Comparison of ENCODE assay signal across 21 cellular contexts in genomic region chr4:109614466-109614865, GRCh38.
"Had no signal": no experiment of that assay in that cellular context is flagged by ENCODE, and none has a peak within 500 bp of the region (broad histone marks: within the 10 kb centered on the region; RNA-seq: fewer than 3 reads in every experiment).

No MANE protein-coding gene starts in this region.

- H3K9me3 ChIP-seq: esophagus squamous epithelium, gastroesophageal sphincter, pancreas had no signal

- H3K4me3 ChIP-seq: esophagus squamous epithelium, gastroesophageal sphincter, pancreas, tibial nerve had no signal

- H3K4me1 ChIP-seq: esophagus squamous epithelium, gastroesophageal sphincter, pancreas, tibial nerve had no signal

- H3K27me3 Mint-ChIP-seq: activated CD4-positive, alpha-beta T cell treated with anti-CD3 and anti-CD28 coated beads, Interleukin-2, amount 10 ng/mL, durations not matched to agents 7 days and 5 days; activated naive CD4-positive, alpha-beta T cell treated with anti-CD3 and anti-CD28 coated beads, Interleukin-2, amount 50 U/mL, for 24 hours; stimulated activated naive CD8-positive, alpha-beta T cell treated with anti-CD3 and anti-CD28 coated beads, Interleukin-15, Interleukin-2, amounts not matched to agents 100 ng/mL and 50 ng/mL, for 24 hours had no signal

- H3K9me3 Mint-ChIP-seq: activated naive CD4-positive, alpha-beta T cell treated with anti-CD3 and anti-CD28 coated beads, Interleukin-2, amount 50 U/mL, for 24 hours; stimulated activated naive CD8-positive, alpha-beta T cell treated with anti-CD3 and anti-CD28 coated beads, Interleukin-15, Interleukin-2, amounts not matched to agents 100 ng/mL and 50 ng/mL, for 24 hours had no signal

- H3K36me3 ChIP-seq: esophagus squamous epithelium, gastroesophageal sphincter, pancreas, WERI-Rb-1 had no signal

- DNase-seq: activated CD4-positive, alpha-beta T cell treated with anti-CD3 and anti-CD28 coated beads, Interleukin-2, amount 10 ng/mL, durations not matched to agents 7 days and 5 days; activated CD4-positive, CD25-positive, alpha-beta regulatory T cell treated with anti-CD3 and anti-CD28 coated beads, Interleukin-2, amount 50 U/mL, for 72 hours; activated gamma-delta T cell treated with Interleukin-2 at 50 U/mL for 16 hours; activated T-cell treated with anti-CD3 and anti-CD28 coated beads, Interleukin-2, amount 50 U/mL, for 1 hour; amniotic stem cell; cerebellar nuclear complex; cortex of kidney; endodermal cell; esophagus squamous epithelium; head of caudate nucleus; hypothalamus; nephron progenitor cell; pancreas; right cardiac atrium; stimulated activated CD4-positive, alpha-beta T cell treated with anti-CD3 and anti-CD28 coated beads, Interleukin-1b, Interleukin-23, amount 100 ng/mL, for 48 hours; T-helper 2 cell; WERI-Rb-1 had no signal

- H3K27ac ChIP-seq: esophagus squamous epithelium, gastroesophageal sphincter, pancreas, tibial nerve, WERI-Rb-1 had no signal

- H3K4me3 Mint-ChIP-seq: activated CD4-positive, alpha-beta T cell treated with anti-CD3 and anti-CD28 coated beads, Interleukin-2, amount 10 ng/mL, durations not matched to agents 7 days and 5 days; activated naive CD4-positive, alpha-beta T cell treated with anti-CD3 and anti-CD28 coated beads, Interleukin-2, amount 50 U/mL, for 24 hours; endodermal cell; nephron progenitor cell; stimulated activated naive CD8-positive, alpha-beta T cell treated with anti-CD3 and anti-CD28 coated beads, Interleukin-15, Interleukin-2, amounts not matched to agents 100 ng/mL and 50 ng/mL, for 24 hours had no signal

- H3K27ac Mint-ChIP-seq: activated CD4-positive, alpha-beta T cell treated with anti-CD3 and anti-CD28 coated beads, Interleukin-2, amount 10 ng/mL, durations not matched to agents 7 days and 5 days; endodermal cell; nephron progenitor cell; stimulated activated naive CD8-positive, alpha-beta T cell treated with anti-CD3 and anti-CD28 coated beads, Interleukin-15, Interleukin-2, amounts not matched to agents 100 ng/mL and 50 ng/mL, for 24 hours had no signal

- ATAC-seq: gastroesophageal sphincter, pancreas, right cardiac atrium had no signal

- H3K27me3 ChIP-seq: esophagus squamous epithelium, gastroesophageal sphincter, pancreas, tibial nerve had no signal
